In genomic region chr2:81163583-81163982, GRCh38 we compare ENCODE assay signal across 28 cellular contexts.
"Had no signal": no experiment of that assay in that cellular context is flagged by ENCODE, and none has a peak within 500 bp of the region (broad histone marks: within the 10 kb centered on the region; RNA-seq: fewer than 3 reads in every experiment).

No MANE protein-coding gene starts in this region.

- H3K27ac ChIP-seq: colonic mucosa, coronary artery, dorsolateral prefrontal cortex, epithelial cell of prostate, esophagus muscularis mucosa, esophagus squamous epithelium, foreskin keratinocyte, gastrocnemius medialis, gastroesophageal sphincter, heart left ventricle, heart right ventricle had no signal

- H3K4me1 ChIP-seq: colonic mucosa, esophagus squamous epithelium, foreskin keratinocyte, gastrocnemius medialis, heart left ventricle, heart right ventricle had no signal

- FAIRE-seq: colon, endometrium, endothelial cell of umbilical vein, frontal cortex had no signal

- ATAC-seq: effector memory CD8-positive, alpha-beta T cell; esophagus mucosa; foreskin keratinocyte; gastrocnemius medialis; gastroesophageal sphincter; heart left ventricle; heart right ventricle had no signal

- H3K9me3 ChIP-seq: colonic mucosa, esophagus muscularis mucosa, esophagus squamous epithelium, gastrocnemius medialis, gastroesophageal sphincter, heart left ventricle, heart right ventricle had no signal

- H3K27me3 ChIP-seq: colonic mucosa, esophagus muscularis mucosa, esophagus squamous epithelium, foreskin keratinocyte, gastrocnemius medialis, gastroesophageal sphincter, heart left ventricle, heart right ventricle had no signal

- DNase-seq: colonic mucosa; cortex of kidney; dermis blood vessel endothelial cell; dorsolateral prefrontal cortex; effector CD4-positive, alpha-beta T cell; effector CD8-positive, alpha-beta T cell; effector memory CD4-positive, alpha-beta T cell; effector memory CD8-positive, alpha-beta T cell; endodermal cell; erythroblast; esophagus squamous epithelium; foreskin fibroblast; foreskin keratinocyte; foreskin melanocyte; gastrocnemius medialis; glutamatergic neuron; head of caudate nucleus; heart left ventricle; heart right ventricle had no signal

- H3K36me3 ChIP-seq: colonic mucosa, esophagus muscularis mucosa, esophagus squamous epithelium, gastrocnemius medialis, gastroesophageal sphincter, heart left ventricle, heart right ventricle had no signal

- H3K4me3 ChIP-seq: colonic mucosa, coronary artery, dorsolateral prefrontal cortex, esophagus muscularis mucosa, esophagus squamous epithelium, gastrocnemius medialis, gastroesophageal sphincter, heart left ventricle, heart right ventricle had no signal
